In genomic region chr17:65231662-65232335, GRCh38 we compare ENCODE assay signal across 8 cellular contexts.
DNase-seq lines count a peak whose midpoint lies in the region; ATAC-seq and TF ChIP-seq lines count a peak whose summit lies in the region.

No MANE protein-coding gene starts in this region.

- H3K4me1 Mint-ChIP-seq in immature natural killer cell, result peaks cover 31 to 32% of the 10 kb centered on the region in 2 donors

- peak; percentile 38 for ATAC-seq in GM18868 (IDR thresholded peaks at IDR 0.05; ENCODE audit: unreplicated experiment)
- ATAC-seq in SK-N-SH treated with all-trans-retinoic acid at 6 μM for 48 hours, result peak; percentile 79
- peak; percentile 38 for ATAC-seq in body of pancreas
- no peak for ATAC-seq in GM18909 (IDR thresholded peaks at IDR 0.05; ENCODE audit: poor library complexity, unreplicated experiment)

- no peaks in the 10 kb centered on the region for H3K27me3 ChIP-seq in body of pancreas

- intact Hi-C loops in body of pancreas (cut with DNase I), result no loop called here

- no peaks in the 10 kb centered on the region for H3K36me3 Mint-ChIP-seq in immature natural killer cell

- H3K4me3 ChIP-seq in body of pancreas, result no peak overlapping the region

- no peaks in the 10 kb centered on the region for H3K9me3 ChIP-seq in body of pancreas

- H3K27me3 Mint-ChIP-seq in immature natural killer cell (ENCODE audit: low read depth in 3 of 3), result peaks cover under 1 to 9% (median 8%) of the 10 kb centered on the region in 3 donors

- peak in 6 of 7 experiments; percentile 22 to 62 (median 53) for TF ChIP-seq CTCF in body of pancreas (IDR thresholded peaks at IDR 0.05)

- no peaks in the 10 kb centered on the region for H3K9me3 Mint-ChIP-seq in immature natural killer cell

- no peak overlapping the region for H3K27ac ChIP-seq in body of pancreas

- H3K36me3 ChIP-seq in body of pancreas (replicated peaks in 1 of 2; ENCODE audit: insufficient read depth in 1 of 2, low read depth in 2 of 2), result no peaks in the 10 kb centered on the region

- TF ChIP-seq POLR2A in body of pancreas (IDR thresholded peaks at IDR 0.05), result no peak

- DNase-seq in AML-193 (lab: John Stamatoyannopoulos, UW), result peak; percentile 60 to 64
- peak; percentile 53 for DNase-seq in MV-4-11 (lab: John Stamatoyannopoulos, UW)
- peak; percentile 29 to 51 (median 35) for DNase-seq in body of pancreas
- peak; percentile 36 to 54 (median 39) for DNase-seq in immature natural killer cell
- peak in 2 of 3 donors; percentile 36 to 60 for DNase-seq in stimulated activated CD4-positive, alpha-beta T cell treated with anti-CD3 and anti-CD28 coated beads, Interleukin-12 subunit alpha, Interleukin-12 subunit beta, amount 100 ng/mL, for 48 hours (ENCODE audit: low read depth in 2 of 3, low spot score in 1 of 3)

- no peaks in the 10 kb centered on the region for H3K4me1 ChIP-seq in body of pancreas

- no peak overlapping the region for H3K4me3 Mint-ChIP-seq in immature natural killer cell

- H3K27ac Mint-ChIP-seq in immature natural killer cell, result no peak overlapping the region

- WGBS in body of pancreas, 2 donors, result 46 to 52% methylated on average over 8 of the region's 8 CpGs

TF ChIP-seq in SK-N-SH treated with all-trans-retinoic acid at 6 μM for 48 hours, 23 proteins besides CTCF, POLR2A, EP300 and RAD21:
- no peak for TF ChIP-seq TCF4 (CRISPR knock-in tag; IDR thresholded peaks at IDR 0.05; ENCODE audit: borderline replicate concordance)
- TF ChIP-seq ZFP30 (CRISPR knock-in tag; IDR thresholded peaks at IDR 0.05), result no peak
- no peak for TF ChIP-seq ARNTL (CRISPR knock-in tag; IDR thresholded peaks at IDR 0.05; ENCODE audit: borderline replicate concordance, low read depth)
- TF ChIP-seq SNAI2 (CRISPR knock-in tag; IDR thresholded peaks at IDR 0.05), result no peak
- TF ChIP-seq OSR1 (CRISPR knock-in tag; IDR thresholded peaks at IDR 0.05), result no peak
- TF ChIP-seq ZFP3 (CRISPR knock-in tag; IDR thresholded peaks at IDR 0.05), result no peak
- no peak for TF ChIP-seq GLIS3 (CRISPR knock-in tag; IDR thresholded peaks at IDR 0.05)
- no peak for TF ChIP-seq ZNF8 (CRISPR knock-in tag; IDR thresholded peaks at IDR 0.05)
